ENCODE assay signal across 22 cellular contexts in genomic region chr7:78901566-78901965, GRCh38.
DNase-seq lines count a peak whose midpoint lies in the region; ATAC-seq, FAIRE-seq and TF ChIP-seq lines count a peak whose summit lies in the region.
"Had no signal": no experiment of that assay in that cellular context is flagged by ENCODE, and none has a peak within 500 bp of the region (broad histone marks: within the 10 kb centered on the region; RNA-seq: fewer than 3 reads in every experiment).

No MANE protein-coding gene starts in this region.

- peaks cover 25% of the 10 kb centered on the region for H3K4me1 Mint-ChIP-seq in glutamatergic neuron (ENCODE audit: low read depth, unreplicated experiment)

- TF ChIP-seq CTCF in D721Med (IDR thresholded peaks at IDR 0.05; ENCODE audit: insufficient read depth, missing control alignments) (no peak), glutamatergic neuron (IDR thresholded peaks at IDR 0.05; ENCODE audit: partially characterized antibody, unreplicated experiment) (no peak)

- peak; percentile 25 for FAIRE-seq in D721Med (lab: Jason Lieb, UNC)
- FAIRE-seq: A204.1, GM12878, GM12892, GM18507 had no signal

- peaks cover 3% of the 10 kb centered on the region for H3K9me3 Mint-ChIP-seq in glutamatergic neuron (ENCODE audit: unreplicated experiment)

- H3K4me3 Mint-ChIP-seq in glutamatergic neuron (ENCODE audit: unreplicated experiment) = no peak overlapping the region
- H3K4me3 Mint-ChIP-seq: CD4-positive, alpha-beta T cell; CD8-positive, alpha-beta T cell had no signal

- H3K27me3 Mint-ChIP-seq in glutamatergic neuron (ENCODE audit: unreplicated experiment) = no peaks in the 10 kb centered on the region
- H3K27me3 Mint-ChIP-seq: CD4-positive, alpha-beta T cell had no signal

- intact Hi-C loops in head of caudate nucleus (cut with DNase I) = no loop called here

- DNase-seq in D721Med (ENCODE audit: insufficient read length, low spot score) (no peak), foreskin melanocyte (peak; percentile 64), glutamatergic neuron (no peak), OCI-M2 (lab: John Stamatoyannopoulos, UW; ENCODE audit: unreplicated experiment) (no peak), NCI-H446 (lab: John Stamatoyannopoulos, UW) (no peak), head of caudate nucleus (no peak)
- DNase-seq: 8988T; ACHN; CD4-positive, alpha-beta T cell; CD8-positive, alpha-beta T cell; COR-L47; DMS153; DMS53; DMS79; DND-41; EL; GDM1 had no signal

- no peak for ATAC-seq in HG03045 (IDR thresholded peaks at IDR 0.05; ENCODE audit: unreplicated experiment)
- ATAC-seq: CD8-positive, alpha-beta T cell; GM12878 had no signal

- H3K27ac Mint-ChIP-seq in glutamatergic neuron (ENCODE audit: unreplicated experiment) = peak overlapping the region; percentile 98
- H3K27ac Mint-ChIP-seq: CD4-positive, alpha-beta T cell; CD8-positive, alpha-beta T cell had no signal

- no peaks in the 10 kb centered on the region for H3K36me3 Mint-ChIP-seq in glutamatergic neuron (ENCODE audit: unreplicated experiment)
- H3K36me3 Mint-ChIP-seq: CD8-positive, alpha-beta T cell had no signal
